Comparison of ENCODE assay signal across 8 cellular contexts in genomic region chr12:9049520-9050133, GRCh38.
A peak's percentile ranks its signal among the peaks of the same experiment; 100 is the strongest.
DNase-seq lines count a peak whose midpoint lies in the region; ATAC-seq and TF ChIP-seq lines count a peak whose summit lies in the region.

No MANE protein-coding gene starts in this region.

- peaks cover 36% of the 10 kb centered on the region for H3K27me3 Mint-ChIP-seq in MCF 10A (ENCODE audit: insufficient read depth, unreplicated experiment)

- H3K27ac Mint-ChIP-seq in MCF 10A (ENCODE audit: low read depth, unreplicated experiment): no peak overlapping the region

- no peak for ATAC-seq in GM18517 (IDR thresholded peaks at IDR 0.05; ENCODE audit: unreplicated experiment)

- H3K36me3 Mint-ChIP-seq in MCF 10A (ENCODE audit: insufficient read depth, unreplicated experiment): peaks cover 6% of the 10 kb centered on the region

- H3K4me1 Mint-ChIP-seq in MCF 10A (ENCODE audit: insufficient read depth, unreplicated experiment): no peaks in the 10 kb centered on the region

- CTCF ChIA-PET in MCF 10A (lab: Yijun Ruan, JAX): interaction anchor here (0.5 to 5.9 kb wide), 71 partner anchors 8 to 1160 kb away, joined by 3 to 70 read pairs (median 4); partner anchors contain the start of genes A2M and M6PR

- H3K9me3 Mint-ChIP-seq in MCF 10A (ENCODE audit: unreplicated experiment): peaks cover 4% of the 10 kb centered on the region

- peak; percentile 40 for TF ChIP-seq CTCF in MCF 10A (IDR thresholded peaks at IDR 0.05; ENCODE audit: unreplicated experiment)

- no peak overlapping the region for H3K4me3 Mint-ChIP-seq in MCF 10A (ENCODE audit: unreplicated experiment)

- intact Hi-C loops in MCF 10A (cut with micrococcal nuclease): no loop called here

- POLR2A ChIA-PET in MCF 10A (lab: Yijun Ruan, JAX): interaction anchor here (1.0 to 1.9 kb wide), 4 partner anchors 100 to 506 kb away, joined by 4 to 12 read pairs (median 6); partner anchors contain the start of genes M6PR and PHC1

- DNase-seq in stimulated activated CD4-positive, alpha-beta T cell treated with anti-CD3 and anti-CD28 coated beads, Interleukin-4, amount 100 ng/mL, for 24 hours: peak; percentile 42
- DNase-seq in stimulated activated CD4-positive, alpha-beta T cell treated with anti-CD3 and anti-CD28 coated beads, Interleukin-4, amount 100 ng/mL, for 4 hours: no peak
- DNase-seq in NCI-H2227 (lab: John Stamatoyannopoulos, UW; ENCODE audit: unreplicated experiment) (peak; percentile 28), MCF 10A (ENCODE audit: unreplicated experiment) (peak; percentile 60), left kidney (ENCODE audit: low read depth, low spot score) (peak; percentile 74), epidermal melanocyte (ENCODE audit: insufficient read length, low spot score) (no peak)
- DNase-seq in activated CD4-positive, CD25-positive, alpha-beta regulatory T cell treated with anti-CD3 and anti-CD28 coated beads, Interleukin-2, amount 50 U/mL, for 72 hours: no peak

- no TSS peak for BruUV-seq in MCF 10A (replicated peaks; lab: Mats Ljungman, UMichigan)

Comparison
In these comparisons a context has a peak if more than half of its experiments do, and no peak if none do; other contexts are left out.
1. DNase-seq: peak in stimulated activated CD4-positive, alpha-beta T cell treated with anti-CD3 and anti-CD28 coated beads, Interleukin-4, amount 100 ng/mL, for 24 hours (single experiment), NCI-H2227 (single experiment), MCF 10A (single experiment) and left kidney (single experiment); none in stimulated activated CD4-positive, alpha-beta T cell treated with anti-CD3 and anti-CD28 coated beads, Interleukin-4, amount 100 ng/mL, for 4 hours (0 of 2), epidermal melanocyte (single experiment) and activated CD4-positive, CD25-positive, alpha-beta regulatory T cell treated with anti-CD3 and anti-CD28 coated beads, Interleukin-2, amount 50 U/mL, for 72 hours (single experiment).